Comparison of ENCODE assay signal across 21 cellular contexts in genomic region chr2:62337403-62337802, GRCh38.
DNase-seq lines count a peak whose midpoint lies in the region; ATAC-seq, FAIRE-seq and TF ChIP-seq lines count a peak whose summit lies in the region.
"Had no signal": no experiment of that assay in that cellular context is flagged by ENCODE, and none has a peak within 500 bp of the region (broad histone marks: within the 10 kb centered on the region; RNA-seq: fewer than 3 reads in every experiment).

No MANE protein-coding gene starts in this region.

- no peak overlapping the region for H3K9ac ChIP-seq in H1 (replicated peaks in 1 of 4; ENCODE audit: extremely low read depth in 1 of 4, low read depth in 3 of 4, low read length in 3 of 4)
- H3K9ac ChIP-seq: BLaER1 treated with 17β-estradiol and CSF1 and Interleukin-3, amounts not matched to agents 10 nM and 100 nM had no signal

- H3K79me2 ChIP-seq in GM23338 (replicated peaks; ENCODE audit: insufficient read depth): no peaks in the 10 kb centered on the region
- no peaks in the 10 kb centered on the region for H3K79me2 ChIP-seq in H1 (ENCODE audit: control insufficient read depth in 1 of 2, insufficient read depth in 2 of 2, low read length in 2 of 2)

- no peak overlapping the region for H2AK5ac ChIP-seq in H1 (ENCODE audit: low read depth, low read length)

- no peak overlapping the region for H2BK12ac ChIP-seq in H1 (ENCODE audit: low read depth, low read length)

- WGBS in H1 (ENCODE audit: extremely low coverage in 1 of 2, insufficient coverage in 1 of 2, insufficient read length in 1 of 2, insufficient replicate concordance in 2 of 2, low coverage in 1 of 2, low lambda C conversion rate in 2 of 2, missing lambda C conversion rate in 1 of 2), 2 experiments: 91% methylated on average over 4 of the region's 4 CpGs; no CpG with 5 or more reads in 1 of the 2 experiments

- no peak overlapping the region for H2BK20ac ChIP-seq in H1 (ENCODE audit: low read length)

- peaks cover 18% of the 10 kb centered on the region for H3K4me1 Mint-ChIP-seq in GM23338
- peaks cover 10% of the 10 kb centered on the region for H3K4me1 Mint-ChIP-seq in neural crest cell
- H3K4me1 Mint-ChIP-seq: CD14-positive monocyte had no signal

- CTCF ChIA-PET in H1 (lab: Charles Lee; ENCODE audit: partially characterized antibody): no interaction called here

- no peak overlapping the region for H2BK15ac ChIP-seq in H1 (ENCODE audit: low read length)

- H3K27ac Mint-ChIP-seq in GM23338: no peak overlapping the region
- H3K27ac Mint-ChIP-seq in neural crest cell (ENCODE audit: unreplicated experiment): peak overlapping the region; percentile 43
- H3K27ac Mint-ChIP-seq: CD14-positive monocyte; CD4-positive, alpha-beta T cell had no signal

- H3K36me3 ChIP-seq in GM23338 (ENCODE audit: insufficient read depth): no peaks in the 10 kb centered on the region
- H3K36me3 ChIP-seq in H1 (ENCODE audit: control insufficient read depth in 2 of 4, insufficient read depth in 4 of 4, low read length in 3 of 4): no peaks in the 10 kb centered on the region
- H3K36me3 ChIP-seq: BE2C; BLaER1 treated with 17β-estradiol and CSF1 and Interleukin-3, amounts not matched to agents 10 nM and 100 nM had no signal

- H3K4me1 ChIP-seq in GM23338 (ENCODE audit: insufficient read depth): peaks cover 27% of the 10 kb centered on the region
- peaks cover 0 to 12% (median 3%) of the 10 kb centered on the region in 4 experiments; a peak in 3 of 7 replicates for H3K4me1 ChIP-seq in H1 (replicated peaks in 1 of 4; ENCODE audit: control insufficient read depth in 3 of 4, insufficient read depth in 4 of 4, low read length in 3 of 4)
- H3K4me1 ChIP-seq: A549 had no signal

- peaks cover 8% of the 10 kb centered on the region for H3K27me3 Mint-ChIP-seq in GM23338 (ENCODE audit: insufficient read depth, low read depth, poor library complexity)
- no peaks in the 10 kb centered on the region for H3K27me3 Mint-ChIP-seq in neural crest cell (ENCODE audit: low read depth)
- H3K27me3 Mint-ChIP-seq: CD4-positive, alpha-beta T cell had no signal

- no peak overlapping the region for H3K4ac ChIP-seq in H1 (replicated peaks; ENCODE audit: insufficient read length, low read depth, low read length)

- H3K79me1 ChIP-seq in H1 (ENCODE audit: low read depth, low read length): no peaks in the 10 kb centered on the region

- H4K5ac ChIP-seq in H1 (ENCODE audit: insufficient read length, low read depth, low read length): no peak overlapping the region

- no peak for TF ChIP-seq POLR2A in H1 (IDR thresholded peaks at IDR 0.05; ENCODE audit: control extremely low read depth in 1 of 2, low read depth in 2 of 2, low read length in 2 of 2)

- 0 out of 2 replicates have a peak overlapping the region, but pooled peaks have one; percentile 56 for H2AFZ ChIP-seq in GM23338
- no peak overlapping the region for H2AFZ ChIP-seq in H1 (ENCODE audit: low read length)

- POLR2A ChIA-PET in H1 (lab: Charles Lee; ENCODE audit: partially characterized antibody): interaction anchor here (0.8 kb wide), 1 partner anchor 72 kb away, joined by 3 read pairs; no protein-coding TSS in a partner anchor

- no peaks in the 10 kb centered on the region for H3K9me3 ChIP-seq in H1 (ENCODE audit: insufficient read depth in 2 of 2, low read depth in 1 of 2, low read length in 1 of 2)
- H3K9me3 ChIP-seq: A549; BE2C; BLaER1 treated with 17β-estradiol and CSF1 and Interleukin-3, amounts not matched to agents 10 nM and 100 nM had no signal

- H3F3A ChIP-seq in GM23338 (replicated peaks; ENCODE audit: low read depth): no peaks in the 10 kb centered on the region

- H4K20me1 ChIP-seq in GM23338 (replicated peaks; ENCODE audit: insufficient read depth): no peaks in the 10 kb centered on the region
- no peaks in the 10 kb centered on the region for H4K20me1 ChIP-seq in H1 (replicated peaks in 1 of 2; ENCODE audit: control insufficient read depth in 1 of 2, insufficient read depth in 2 of 2, low read length in 2 of 2)
- H4K20me1 ChIP-seq: BLaER1 treated with 17β-estradiol and CSF1 and Interleukin-3, amounts not matched to agents 10 nM and 100 nM had no signal

- H3K9me2 ChIP-seq in GM23338 (ENCODE audit: insufficient read depth): no peaks in the 10 kb centered on the region

- H3K27ac ChIP-seq in GM23338 (ENCODE audit: low read depth): no peak overlapping the region
- no peak overlapping the region for H3K27ac ChIP-seq in H1 (ENCODE audit: low read depth, low read length)
- H3K27ac ChIP-seq: A549; BLaER1 treated with 17β-estradiol and CSF1 and Interleukin-3, amounts not matched to agents 10 nM and 100 nM had no signal

- TF ChIP-seq CTCF in GM23338 (conservative IDR thresholded peaks at IDR 0.05; ENCODE audit: low read depth in 2 of 2) (no peak), H1 (IDR thresholded peaks at IDR 0.05; ENCODE audit: control extremely low read depth in 1 of 3, insufficient read depth in 1 of 3, low read depth in 1 of 3, low read length in 3 of 3) (no peak), neural crest cell (conservative IDR thresholded peaks at IDR 0.05) (no peak)

- H3K14ac ChIP-seq in H1 (ENCODE audit: insufficient read length): no peak overlapping the region

- no peaks in the 10 kb centered on the region for H3K23me2 ChIP-seq in H1 (ENCODE audit: low read depth, low read length)

- TF ChIP-seq RAD21 in H1 (IDR thresholded peaks at IDR 0.05 in 1 of 2, conservative IDR thresholded peaks at IDR 0.05 in 1 of 2; ENCODE audit: low read depth in 2 of 2, low read length in 2 of 2): no peak

- no peak overlapping the region for H2BK120ac ChIP-seq in H1 (replicated peaks; ENCODE audit: low read depth, low read length)

- no peak for TF ChIP-seq EP300 in H1 (IDR thresholded peaks at IDR 0.05; ENCODE audit: borderline replicate concordance in 1 of 2, low read depth in 2 of 2, low read length in 2 of 2)

- ATAC-seq in GM23338: no peak
- ATAC-seq in HG02759 (IDR thresholded peaks at IDR 0.05; ENCODE audit: unreplicated experiment): no peak
- ATAC-seq: A549, HCT116 had no signal

- H4K91ac ChIP-seq in H1 (replicated peaks; ENCODE audit: insufficient read length, low read length): no peak overlapping the region

- no peak overlapping the region for H3K56ac ChIP-seq in H1 (replicated peaks; ENCODE audit: insufficient read length, low read depth, low read length)

- peak overlapping the region; percentile 25; the same call in 1 of the 2 replicates for H3K18ac ChIP-seq in H1 (ENCODE audit: extremely low read depth, low read length)

- 0 out of 2 replicates have a peak overlapping the region, but pooled peaks have one; percentile 2 for H2BK5ac ChIP-seq in H1 (ENCODE audit: low read depth, low read length)

- no peak overlapping the region for H3K4me3 Mint-ChIP-seq in GM23338
- no peak overlapping the region for H3K4me3 Mint-ChIP-seq in neural crest cell
- H3K4me3 Mint-ChIP-seq: CD14-positive monocyte; CD4-positive, alpha-beta T cell; H9 had no signal

- no peak for FAIRE-seq in H1 (lab: Jason Lieb, UNC)
- FAIRE-seq: A549, GM12892 had no signal

- H3K27me3 ChIP-seq in GM23338 (ENCODE audit: insufficient read depth) (no peaks in the 10 kb centered on the region), H1 (replicated peaks in 1 of 4; ENCODE audit: control insufficient read depth in 3 of 4, extremely low read depth in 1 of 4, insufficient read depth in 3 of 4, low read length in 3 of 4) (no peaks in the 10 kb centered on the region)
- H3K27me3 ChIP-seq: BE2C; BLaER1 treated with 17β-estradiol and CSF1 and Interleukin-3, amounts not matched to agents 10 nM and 100 nM had no signal

- no peak for DNase-seq in GM23338 (ENCODE audit: low spot score)
- DNase-seq in H1 (ENCODE audit: low read depth in 1 of 2, low spot score in 2 of 2): no peak
- DNase-seq in neural crest cell (ENCODE audit: low read depth, low spot score): no peak
- DNase-seq in NK-92 (lab: John Stamatoyannopoulos, UW; ENCODE audit: unreplicated experiment): no peak
- DNase-seq in NCI-H1092 (lab: John Stamatoyannopoulos, UW): no peak
- DNase-seq: 8988T; ACHN; AML-193; BE2C; Calu3; CD4-positive, alpha-beta T cell; DMS53; DMS79 treated with DMSO at 0.1 percent for 48 hours; GF-D8; H9 had no signal

- no peak overlapping the region for H4K8ac ChIP-seq in H1 (ENCODE audit: extremely low read depth, insufficient read depth, low read length)

- H3K4me3 ChIP-seq in GM23338 (no peak overlapping the region), H1 (ENCODE audit: extremely low read depth in 1 of 4, insufficient read depth in 2 of 4, low read depth in 3 of 4, low read length in 4 of 4) (no peak overlapping the region)
- H3K4me3 ChIP-seq: A549; BLaER1 treated with 17β-estradiol and CSF1 and Interleukin-3, amounts not matched to agents 10 nM and 100 nM had no signal

- H3K4me2 ChIP-seq in GM23338: no peak overlapping the region
- H3K4me2 ChIP-seq in H1 (ENCODE audit: insufficient read depth in 1 of 2, low read depth in 2 of 2, low read length in 2 of 2): no peak overlapping the region
- H3K4me2 ChIP-seq: A549; BLaER1 treated with 17β-estradiol and CSF1 and Interleukin-3, amounts not matched to agents 10 nM and 100 nM had no signal

- no peak overlapping the region for H3K23ac ChIP-seq in H1 (ENCODE audit: insufficient read length)

- H3K9me3 Mint-ChIP-seq in GM23338 (no peaks in the 10 kb centered on the region), neural crest cell (no peaks in the 10 kb centered on the region)
- H3K9me3 Mint-ChIP-seq: CD14-positive monocyte; CD4-positive, alpha-beta T cell; H9 had no signal

- H3K36me3 Mint-ChIP-seq in GM23338 (ENCODE audit: low read depth): no peaks in the 10 kb centered on the region; the same call in 2 of the 3 replicates
- no peaks in the 10 kb centered on the region for H3K36me3 Mint-ChIP-seq in neural crest cell (ENCODE audit: low read depth)
- H3K36me3 Mint-ChIP-seq: CD14-positive monocyte had no signal

TF ChIP-seq in GM23338, 12 proteins besides CTCF, POLR2A, EP300 and RAD21:
- no peak for TF ChIP-seq EZH2phosphoT487 (IDR thresholded peaks at IDR 0.05; ENCODE audit: unreplicated experiment)
- no peak for TF ChIP-seq CREB1 (CRISPR knock-in tag; IDR thresholded peaks at IDR 0.05; ENCODE audit: low read depth)
- no peak for TF ChIP-seq NANOG (IDR thresholded peaks at IDR 0.05; ENCODE audit: borderline replicate concordance)

TF ChIP-seq in H1, 55 proteins besides CTCF, POLR2A, EP300 and RAD21 (continues in another document):
- no peak for TF ChIP-seq TBP (IDR thresholded peaks at IDR 0.05; ENCODE audit: low read depth, low read length)
- no peak for TF ChIP-seq TAF1 (IDR thresholded peaks at IDR 0.05; ENCODE audit: low read depth, low read length)
- no peak for TF ChIP-seq SP1 (IDR thresholded peaks at IDR 0.05; ENCODE audit: low read depth, low read length)
- TF ChIP-seq CBX8 (IDR thresholded peaks at IDR 0.05; ENCODE audit: borderline replicate concordance, low read depth, low read length): no peak
- TF ChIP-seq POLR2AphosphoS5 (IDR thresholded peaks at IDR 0.05; ENCODE audit: low read depth, low read length): no peak
- TF ChIP-seq SP2 (IDR thresholded peaks at IDR 0.05; ENCODE audit: low read length): no peak
- TF ChIP-seq SIRT6 (IDR thresholded peaks at IDR 0.05; ENCODE audit: low read length): no peak
- TF ChIP-seq TEAD4 (IDR thresholded peaks at IDR 0.05; ENCODE audit: low read depth, low read length): no peak
- TF ChIP-seq RFX5 (IDR thresholded peaks at IDR 0.05; ENCODE audit: borderline replicate concordance, low read depth, low read length): no peak
